8 cellular contexts compared by ENCODE assay signal in the genomic region with DNA sequence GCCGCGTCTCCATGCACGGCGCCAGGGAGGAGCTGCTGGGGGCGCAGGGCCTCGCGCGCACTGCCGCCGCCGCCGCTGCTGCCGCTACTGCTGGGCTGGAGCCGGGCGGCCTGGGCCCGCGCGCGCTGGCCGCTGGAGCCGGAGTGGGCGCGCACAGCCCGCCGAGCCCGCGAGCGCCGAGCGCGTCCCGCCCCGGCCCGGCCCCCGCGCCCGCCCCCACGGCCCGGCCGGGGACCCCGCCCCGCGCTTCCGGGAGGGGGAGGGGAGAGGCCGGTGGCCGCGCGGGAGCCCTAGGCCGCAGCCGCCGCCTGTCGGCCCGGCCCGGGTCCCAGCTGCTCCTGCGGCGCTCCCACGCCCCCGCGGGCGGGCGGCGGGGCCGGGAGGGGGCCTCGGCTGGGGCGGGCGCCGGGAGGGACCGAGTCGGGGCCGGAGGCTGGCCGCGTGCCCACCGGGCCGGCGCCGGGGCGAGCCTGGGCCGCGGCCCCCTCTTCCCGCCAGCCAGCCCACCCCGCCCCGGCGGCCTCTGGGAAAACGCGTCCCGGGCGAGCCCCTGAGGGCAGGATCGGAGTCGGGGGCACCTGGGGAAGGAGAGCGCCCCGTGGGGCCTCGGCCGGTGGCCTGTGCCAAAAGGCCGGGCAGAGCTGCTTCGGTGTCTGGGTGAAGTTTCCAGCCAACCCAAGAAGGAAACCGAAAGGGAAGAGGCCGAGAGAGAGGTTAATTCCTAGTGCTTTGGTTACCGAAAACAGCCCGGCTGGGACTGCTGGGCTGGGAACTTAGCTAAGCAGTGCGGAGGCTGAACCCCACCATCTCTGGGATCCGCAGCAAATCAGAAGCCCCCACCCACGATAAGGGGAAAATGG. TPM values are rescaled to one million over a fixed set of nuclear protein-coding genes. Genes with fewer than 3 reads are reported as not detected.
A peak's percentile ranks its signal among the peaks of the same experiment; 100 is the strongest.
DNase-seq lines count a peak whose midpoint lies in the region; ATAC-seq and TF ChIP-seq lines count a peak whose summit lies in the region.

A gene (minus strand): TSS at position 145 of the 860 bp plus-strand sequence. CDS start 321 bp downstream, outside the sequence.

- ATAC-seq in HG03025 (IDR thresholded peaks at IDR 0.05; ENCODE audit: low FRiP score, unreplicated experiment), result peak; percentile 72
- peak; percentile 74 for ATAC-seq in stimulated activated effector memory CD8-positive, alpha-beta T cell treated with anti-CD3 and anti-CD28 coated beads, Interleukin-12 subunit alpha, Interleukin-12 subunit beta, amount 100 ng/mL, for 72 hours

- no peaks in the 10 kb centered on the region for H3K4me1 ChIP-seq in endodermal cell (ENCODE audit: control insufficient read depth, insufficient read depth, low read length)

- peak within 1 kb of the TSS; percentile 97 for H3K27ac Mint-ChIP-seq in endodermal cell
- H3K27ac Mint-ChIP-seq in stimulated activated effector memory CD8-positive, alpha-beta T cell treated with anti-CD3 and anti-CD28 coated beads, Interleukin-12 subunit alpha, Interleukin-12 subunit beta, amount 100 ng/mL, for 72 hours, result peak within 1 kb of the TSS; percentile 96

- no peaks in the 10 kb centered on the region for H3K9me3 ChIP-seq in endodermal cell (ENCODE audit: control insufficient read depth, low read length)

- no peak for TF ChIP-seq CTCF in AG10803 (conservative IDR thresholded peaks at IDR 0.05; ENCODE audit: low read length)
- TF ChIP-seq CTCF in endodermal cell (conservative IDR thresholded peaks at IDR 0.05), result no peak

- H3K4me3 ChIP-seq in AG10803 (ENCODE audit: low read length) (peak within 1 kb of the TSS; percentile 78), endodermal cell (ENCODE audit: low read length) (peak within 1 kb of the TSS; percentile 96)

- peak; percentile 76 for DNase-seq in AG10803 (ENCODE audit: low read depth)
- peak; percentile 40 for DNase-seq in NCI-H748 treated with DMSO at 0.1 percent for 48 hours (lab: John Stamatoyannopoulos, UW)
- peak; percentile 62 for DNase-seq in activated CD8-positive, alpha-beta memory T cell treated with anti-CD3 and anti-CD28 coated beads, Interleukin-2, amount 50 U/mL, for 4 hours
- DNase-seq in endodermal cell, result peak; percentile 83
- peak; percentile 93 for DNase-seq in mesenteric fat pad (ENCODE audit: low spot score)
- peak; percentile 66 to 83 for DNase-seq in stimulated activated effector memory CD8-positive, alpha-beta T cell treated with anti-CD3 and anti-CD28 coated beads, Interleukin-12 subunit alpha, Interleukin-12 subunit beta, amount 100 ng/mL, for 72 hours (ENCODE audit: low spot score in 2 of 2)

- peaks cover 37% of the 10 kb centered on the region for H3K4me1 Mint-ChIP-seq in endodermal cell
- H3K4me1 Mint-ChIP-seq in stimulated activated effector memory CD8-positive, alpha-beta T cell treated with anti-CD3 and anti-CD28 coated beads, Interleukin-12 subunit alpha, Interleukin-12 subunit beta, amount 100 ng/mL, for 72 hours, result peaks cover 29% of the 10 kb centered on the region

- H3K27me3 Mint-ChIP-seq in endodermal cell (ENCODE audit: insufficient read depth), result no peaks in the 10 kb centered on the region

- peak within 1 kb of the TSS; percentile 88 for H3K27ac ChIP-seq in endodermal cell (ENCODE audit: low read depth, low read length)

- peak within 1 kb of the TSS; percentile 79 for H3K9ac ChIP-seq in endodermal cell (ENCODE audit: extremely low read depth, low read length, poor library complexity, severe bottlenecking)

- WGBS in endodermal cell (ENCODE audit: insufficient coverage in 1 of 2, insufficient read length in 1 of 2), 2 experiments, result 0 to 2% methylated on average over 17 to 102 of the region's 102 CpGs

- peak; percentile 76 for TF ChIP-seq POLR2A in GM18526 (IDR thresholded peaks at IDR 0.05; ENCODE audit: extremely low read depth, insufficient read length)

- no peaks in the 10 kb centered on the region for H3K36me3 Mint-ChIP-seq in endodermal cell (ENCODE audit: low read depth)
- H3K36me3 Mint-ChIP-seq in stimulated activated effector memory CD8-positive, alpha-beta T cell treated with anti-CD3 and anti-CD28 coated beads, Interleukin-12 subunit alpha, Interleukin-12 subunit beta, amount 100 ng/mL, for 72 hours, result peaks cover 38% of the 10 kb centered on the region

- no peaks in the 10 kb centered on the region for H3K9me3 Mint-ChIP-seq in endodermal cell
- no peaks in the 10 kb centered on the region for H3K9me3 Mint-ChIP-seq in stimulated activated effector memory CD8-positive, alpha-beta T cell treated with anti-CD3 and anti-CD28 coated beads, Interleukin-12 subunit alpha, Interleukin-12 subunit beta, amount 100 ng/mL, for 72 hours

- peaks cover 3% of the 10 kb centered on the region for H3K36me3 ChIP-seq in endodermal cell (ENCODE audit: control insufficient read depth, insufficient read depth, low read length)

- no peaks in the 10 kb centered on the region for H3K27me3 ChIP-seq in endodermal cell (ENCODE audit: control insufficient read depth, insufficient read depth, low read length, poor library complexity, severe bottlenecking)

- H3K4me3 Mint-ChIP-seq in endodermal cell, result peak within 1 kb of the TSS; percentile 87
- H3K4me3 Mint-ChIP-seq in stimulated activated effector memory CD8-positive, alpha-beta T cell treated with anti-CD3 and anti-CD28 coated beads, Interleukin-12 subunit alpha, Interleukin-12 subunit beta, amount 100 ng/mL, for 72 hours, result peak within 1 kb of the TSS; percentile 87

RNA-seq across cellular contexts. Expression of the gene that starts here (rescaled TPM):
- total RNA-seq in endodermal cell (100 to 1,000 TPM; 115 to 125 TPM), mesenteric fat pad (62.7 TPM)
- 109 TPM for polyA plus RNA-seq in endodermal cell (2013, experiment 1 of 2)
- polyA plus RNA-seq in endodermal cell (2013, experiment 2 of 2), result 110 TPM

Comparison
In these comparisons a context has a peak if more than half of its experiments do, and no peak if none do; other contexts are left out.
1. Peak in every context shown above with its lines: DNase-seq, ATAC-seq, H3K4me3 ChIP-seq and H3K27ac ChIP-seq.
2. DNase-seq: peak in every context shown above with its lines; median percentile 93 in mesenteric fat pad; 83 in endodermal cell; 76 in AG10803; 74 in stimulated activated effector memory CD8-positive, alpha-beta T cell treated with anti-CD3 and anti-CD28 coated beads, Interleukin-12 subunit alpha, Interleukin-12 subunit beta, amount 100 ng/mL, for 72 hours; 62 in activated CD8-positive, alpha-beta memory T cell treated with anti-CD3 and anti-CD28 coated beads, Interleukin-2, amount 50 U/mL, for 4 hours; 40 in NCI-H748 treated with DMSO at 0.1 percent for 48 hours.